Comparison of ENCODE assay signal across 8 cellular contexts in the genomic region with DNA sequence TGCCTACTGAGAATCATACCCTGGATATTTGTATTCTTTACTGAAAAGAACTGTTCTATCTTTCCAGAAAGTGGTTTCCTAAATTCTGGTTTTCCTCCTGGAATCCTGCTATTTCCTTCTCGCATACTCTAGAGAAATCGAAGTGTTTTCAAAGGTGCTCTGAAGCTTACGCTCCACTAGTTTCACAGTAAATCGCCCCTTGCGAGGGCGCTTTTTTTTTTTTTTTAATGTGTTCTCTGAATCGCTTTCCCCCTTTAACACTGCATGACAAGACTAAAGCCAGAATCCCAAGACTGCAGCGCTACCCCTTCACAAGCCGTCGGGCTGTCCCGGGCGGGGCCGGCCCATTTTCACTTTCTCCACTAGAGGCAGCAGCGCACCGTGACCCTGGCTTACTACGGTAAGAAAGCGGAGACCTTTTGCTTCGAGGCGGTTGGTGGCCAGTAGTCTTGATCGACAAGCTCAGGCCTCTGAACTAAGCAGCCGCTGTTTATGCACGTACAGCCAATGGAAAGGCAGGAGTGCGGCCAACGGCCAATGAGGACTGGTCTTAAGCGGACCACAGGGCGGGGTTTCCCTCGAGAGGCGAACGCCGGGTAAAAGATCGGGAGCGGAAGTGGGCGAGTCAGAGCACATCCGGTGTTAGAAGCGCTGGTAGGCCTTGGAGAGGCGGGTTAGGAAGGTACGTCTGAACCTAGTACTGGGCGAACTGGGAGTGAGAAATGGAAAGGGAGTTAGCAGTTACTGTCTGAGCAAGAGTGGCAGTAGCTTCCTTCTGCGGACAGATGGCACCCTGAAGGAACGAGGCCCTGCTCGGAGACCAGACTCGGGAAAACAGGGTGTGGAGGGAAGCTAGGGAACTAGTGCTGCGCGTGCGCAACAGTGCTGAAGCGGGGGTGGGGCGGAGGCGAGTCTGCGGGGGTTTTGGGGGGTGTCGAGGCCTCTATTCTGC. TPM values are rescaled to one million over a fixed set of nuclear protein-coding genes. Genes with fewer than 3 reads are reported as not detected.
DNase-seq lines count a peak whose midpoint lies in the region; ATAC-seq and TF ChIP-seq lines count a peak whose summit lies in the region.

Gene TMBIM6 (plus strand): TSS at position 628 of the 952 bp plus-strand sequence. CDS start 10,937 bp downstream, outside the sequence.

- POLR2A ChIA-PET in activated CD4-positive, alpha-beta T cell treated with anti-CD3 and anti-CD28 coated beads for 36 hours (lab: Charles Lee), result interaction anchor here (0.6 to 1.9 kb wide), 22 partner anchors 9 to 375 kb away, joined by 3 to 15 read pairs (median 6); partner anchors contain the start of genes BCDIN3D, NCKAP5L, PRPF40B and SMARCD1

- H3K4me1 Mint-ChIP-seq in activated CD4-positive, alpha-beta T cell treated with anti-CD3 and anti-CD28 coated beads for 36 hours, result peaks cover 45% of the 10 kb centered on the region

- H3K27me3 Mint-ChIP-seq in activated CD4-positive, alpha-beta T cell treated with anti-CD3 and anti-CD28 coated beads for 36 hours, result no peaks in the 10 kb centered on the region

- H3K27ac ChIP-seq in cingulate gyrus (ENCODE audit: low read depth, low read length), result peak within 1 kb of the TSS; percentile 99

- DNase-seq in Ammon's horn (ENCODE audit: low spot score) (peak; percentile 100), NCI-H510A treated with DMSO at 0.1 percent for 48 hours (lab: John Stamatoyannopoulos, UW) (peak; percentile 99), kidney glomerular epithelial cell (lab: John Stamatoyannopoulos, UW) (peak; percentile 99)
- peak; percentile 99 for DNase-seq in activated CD4-positive, alpha-beta T cell treated with anti-CD3 and anti-CD28 coated beads for 36 hours
- DNase-seq in stimulated activated CD4-positive, alpha-beta T cell treated with anti-CD3 and anti-CD28 coated beads, Interleukin-1b, Interleukin-23, amount 100 ng/mL, for 24 hours (ENCODE audit: low read depth in 4 of 4, low spot score in 1 of 4), result peak; percentile 92 to 98 (median 96)

- peak; percentile 99 for TF ChIP-seq POLR2A in GM19099 (IDR thresholded peaks at IDR 0.05; ENCODE audit: extremely low read depth, insufficient read length, low read depth)

- CTCF ChIA-PET in activated CD4-positive, alpha-beta T cell treated with anti-CD3 and anti-CD28 coated beads for 36 hours (lab: Charles Lee), result interaction anchor here (0.5 to 4.1 kb wide), 56 partner anchors 9 to 748 kb away, joined by 3 to 39 read pairs (median 5); partner anchors contain the start of gene NCKAP5L

- peaks cover 31% of the 10 kb centered on the region for H3K36me3 Mint-ChIP-seq in activated CD4-positive, alpha-beta T cell treated with anti-CD3 and anti-CD28 coated beads for 36 hours (ENCODE audit: low read depth)

- no peaks in the 10 kb centered on the region for H3K9me3 Mint-ChIP-seq in activated CD4-positive, alpha-beta T cell treated with anti-CD3 and anti-CD28 coated beads for 36 hours (ENCODE audit: low read depth)

- peak; percentile 94 for ATAC-seq in HG03439 (IDR thresholded peaks at IDR 0.05; ENCODE audit: unreplicated experiment)
- peak; percentile 93 for ATAC-seq in activated CD4-positive, alpha-beta T cell treated with anti-CD3 and anti-CD28 coated beads for 36 hours

- peak within 1 kb of the TSS; percentile 89 for H3K4me3 Mint-ChIP-seq in activated CD4-positive, alpha-beta T cell treated with anti-CD3 and anti-CD28 coated beads for 36 hours

- peak within 1 kb of the TSS; percentile 100 for H3K27ac Mint-ChIP-seq in activated CD4-positive, alpha-beta T cell treated with anti-CD3 and anti-CD28 coated beads for 36 hours

- intact Hi-C loops in activated CD4-positive, alpha-beta T cell treated with anti-CD3 and anti-CD28 coated beads for 36 hours (cut with DNase I, micrococcal nuclease), result loop anchor here (1.0 to 10.0 kb wide), 18 partner anchors 9 to 814 kb away; partner anchors contain the start of genes BCDIN3D (in 2 of the 2), FMNL3 (in 2 of the 2), NCKAP5L (in 2 of the 2) and TUBA1C (in 2 of the 2)

RNA-seq across cellular contexts. Expression of gene TMBIM6, which starts in this region (rescaled TPM):
- 100 to 1,000 TPM; 378 to 450 TPM for total RNA-seq in activated CD4-positive, alpha-beta T cell treated with anti-CD3 and anti-CD28 coated beads for 36 hours

Comparison
In these comparisons a context has a peak if more than half of its experiments do, and no peak if none do; other contexts are left out.
1. Peak in every context shown above with its lines: DNase-seq, ATAC-seq and H3K27ac ChIP-seq.